ENCODE assay signal across 8 cellular contexts in the genomic region with DNA sequence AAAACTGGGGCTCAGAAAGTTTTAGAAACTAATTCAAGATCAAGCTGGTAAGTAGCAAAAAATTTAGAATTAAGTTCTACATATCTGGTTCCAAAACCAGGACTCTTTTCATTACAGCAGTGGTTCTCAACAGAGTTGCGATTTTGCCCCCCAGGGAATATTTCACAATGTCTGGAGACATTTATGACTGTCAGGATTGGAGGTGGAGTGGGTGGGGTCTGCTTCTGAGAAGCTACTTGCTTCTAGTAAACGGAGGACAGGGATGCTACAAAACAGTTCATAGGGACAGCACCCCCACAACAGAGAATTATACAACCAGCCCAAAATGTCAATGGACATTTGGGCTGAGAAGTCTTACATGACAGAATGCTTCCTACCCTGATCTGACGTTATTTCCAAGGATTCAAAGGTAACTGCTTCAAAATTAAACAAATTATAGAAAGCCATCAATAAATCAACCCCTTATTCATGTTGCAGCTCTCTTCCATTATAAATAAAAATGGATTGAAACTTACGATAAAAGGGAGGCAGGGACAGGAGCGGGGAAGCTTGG. TPM values are rescaled to one million over a fixed set of nuclear protein-coding genes. Genes with fewer than 3 reads are reported as not detected.
DNase-seq lines count a peak whose midpoint lies in the region; ATAC-seq and TF ChIP-seq lines count a peak whose summit lies in the region.

No MANE protein-coding gene starts in this region.

- H3K9me3 ChIP-seq in right cardiac atrium (ENCODE audit: control insufficient read depth, low read length) (no peaks in the 10 kb centered on the region), skeletal muscle tissue (ENCODE audit: control insufficient read depth in 3 of 3, low read length in 3 of 3) (no peaks in the 10 kb centered on the region)

- POLR2A ChIA-PET in activated CD8-positive, alpha-beta T cell treated with anti-CD3 and anti-CD28 coated beads for 36 hours (lab: Charles Lee) = no interaction called here

- H3K9ac ChIP-seq in skeletal muscle tissue (ENCODE audit: low read depth in 1 of 3, low read length in 3 of 3) = peak overlapping the region; percentile 79 to 90 (median 79)

- H3K4me3 ChIP-seq in right cardiac atrium (ENCODE audit: low read length) (peak overlapping the region; percentile 62), skeletal muscle tissue (ENCODE audit: low read length in 3 of 3) (peak overlapping the region; percentile 91 to 99 (median 95))

- H3K36me3 ChIP-seq in skeletal muscle tissue (ENCODE audit: control insufficient read depth in 3 of 3, insufficient read depth in 3 of 3, low read length in 3 of 3) = peaks cover 0 to 2% (median 0%) of the 10 kb centered on the region in 3 donors

- peak overlapping the region; percentile 99 for H3K4me3 Mint-ChIP-seq in activated CD4-positive, alpha-beta T cell treated with anti-CD3 and anti-CD28 coated beads, Interleukin-2, amount 10 ng/mL, durations not matched to agents 24 days and 14 days
- peak overlapping the region; percentile 96 for H3K4me3 Mint-ChIP-seq in activated CD8-positive, alpha-beta T cell treated with anti-CD3 and anti-CD28 coated beads for 36 hours

- peak overlapping the region; percentile 61 for H3K27ac Mint-ChIP-seq in activated CD4-positive, alpha-beta T cell treated with anti-CD3 and anti-CD28 coated beads, Interleukin-2, amount 10 ng/mL, durations not matched to agents 24 days and 14 days
- H3K27ac Mint-ChIP-seq in activated CD8-positive, alpha-beta T cell treated with anti-CD3 and anti-CD28 coated beads for 36 hours = peak overlapping the region; percentile 80

- H3K9me3 Mint-ChIP-seq in activated CD4-positive, alpha-beta T cell treated with anti-CD3 and anti-CD28 coated beads, Interleukin-2, amount 10 ng/mL, durations not matched to agents 24 days and 14 days = no peaks in the 10 kb centered on the region
- H3K9me3 Mint-ChIP-seq in activated CD8-positive, alpha-beta T cell treated with anti-CD3 and anti-CD28 coated beads for 36 hours = no peaks in the 10 kb centered on the region

- peaks cover 20% of the 10 kb centered on the region for H3K4me1 Mint-ChIP-seq in activated CD4-positive, alpha-beta T cell treated with anti-CD3 and anti-CD28 coated beads, Interleukin-2, amount 10 ng/mL, durations not matched to agents 24 days and 14 days
- H3K4me1 Mint-ChIP-seq in activated CD8-positive, alpha-beta T cell treated with anti-CD3 and anti-CD28 coated beads for 36 hours (ENCODE audit: low read depth) = peaks cover 15% of the 10 kb centered on the region

- H3K27ac ChIP-seq in right cardiac atrium (ENCODE audit: low read length) (no peak overlapping the region), skeletal muscle tissue (ENCODE audit: low read depth, low read length) (peak overlapping the region; percentile 72)

- no peaks in the 10 kb centered on the region for H3K27me3 ChIP-seq in right cardiac atrium (ENCODE audit: control insufficient read depth, insufficient read depth)
- H3K27me3 ChIP-seq in skeletal muscle tissue (ENCODE audit: control insufficient read depth in 3 of 3, insufficient read depth in 3 of 3, low read length in 3 of 3) = no peaks in the 10 kb centered on the region

- H3K36me3 Mint-ChIP-seq in activated CD4-positive, alpha-beta T cell treated with anti-CD3 and anti-CD28 coated beads, Interleukin-2, amount 10 ng/mL, durations not matched to agents 24 days and 14 days (ENCODE audit: low read depth) = no peaks in the 10 kb centered on the region
- H3K36me3 Mint-ChIP-seq in activated CD8-positive, alpha-beta T cell treated with anti-CD3 and anti-CD28 coated beads for 36 hours (ENCODE audit: low read depth) = no peaks in the 10 kb centered on the region

- DNase-seq in activated CD4-positive, alpha-beta T cell treated with anti-CD3 and anti-CD28 coated beads, Interleukin-2, amount 10 ng/mL, durations not matched to agents 24 days and 14 days = no peak
- no peak for DNase-seq in activated CD4-positive, alpha-beta T cell treated with anti-CD3 and anti-CD28 coated beads for 4 hours
- no peak for DNase-seq in activated CD8-positive, alpha-beta T cell treated with anti-CD3 and anti-CD28 coated beads for 36 hours
- DNase-seq in right cardiac atrium (peak in 1 of 3 donors; percentile 25), NCI-H2107 (lab: John Stamatoyannopoulos, UW) (no peak)
- DNase-seq in activated CD4-positive, alpha-beta T cell treated with anti-CD3 and anti-CD28 coated beads for 1 hour = no peak

- peaks cover 17% of the 10 kb centered on the region for H3K27me3 Mint-ChIP-seq in activated CD4-positive, alpha-beta T cell treated with anti-CD3 and anti-CD28 coated beads, Interleukin-2, amount 10 ng/mL, durations not matched to agents 24 days and 14 days
- no peaks in the 10 kb centered on the region for H3K27me3 Mint-ChIP-seq in activated CD8-positive, alpha-beta T cell treated with anti-CD3 and anti-CD28 coated beads for 36 hours

- 8% methylated on average over 5 of the region's 5 CpGs for WGBS in right cardiac atrium

- no peak for TF ChIP-seq CTCF in activated CD8-positive, alpha-beta T cell treated with anti-CD3 and anti-CD28 coated beads for 36 hours (IDR thresholded peaks at IDR 0.05)

- H3K4me1 ChIP-seq in right cardiac atrium (ENCODE audit: control insufficient read depth, insufficient read depth, low read length) (no peaks in the 10 kb centered on the region), skeletal muscle tissue (ENCODE audit: control insufficient read depth in 3 of 3, insufficient read depth in 3 of 3, low read length in 3 of 3) (peaks cover 6 to 13% (median 6%) of the 10 kb centered on the region in 3 donors)

- CTCF ChIA-PET in activated CD8-positive, alpha-beta T cell treated with anti-CD3 and anti-CD28 coated beads for 36 hours (lab: Charles Lee) = interaction anchor here (0.6 to 0.9 kb wide), 3 partner anchors 8 to 215 kb away, joined by 3 read pairs; no protein-coding TSS in a partner anchor

- ATAC-seq in activated CD8-positive, alpha-beta T cell treated with anti-CD3 and anti-CD28 coated beads for 36 hours = no peak
- ATAC-seq in right cardiac atrium (peak in 1 of 2 donors; percentile 48), GM19397 (IDR thresholded peaks at IDR 0.05; ENCODE audit: unreplicated experiment) (no peak)

- intact Hi-C loops in activated CD4-positive, alpha-beta T cell treated with anti-CD3 and anti-CD28 coated beads, Interleukin-2, amount 10 ng/mL, durations not matched to agents 24 days and 14 days (cut with micrococcal nuclease) = loop anchor here (5.0 kb wide), 2 partner anchors 377 to 437 kb away; a partner anchor contains a TSS
- intact Hi-C loops in activated CD8-positive, alpha-beta T cell treated with anti-CD3 and anti-CD28 coated beads for 36 hours (cut with micrococcal nuclease) = no loop called here
- intact Hi-C loops in right cardiac atrium (cut with DNase I) = loop anchor here in 1 of 4 donors (5.0 to 10.0 kb wide), 2 partner anchors 197 to 370 kb away; no protein-coding TSS in a partner anchor

RNA-seq across cellular contexts. Expression of a gene that starts 0.7 kb away (rescaled TPM):
- total RNA-seq in activated CD4-positive, alpha-beta T cell treated with anti-CD3 and anti-CD28 coated beads, Interleukin-2, amount 10 ng/mL, durations not matched to agents 24 days and 14 days = 1.3 and 2.3 TPM in 2 replicates
- 1 to 10 TPM; 3.0 to 3.1 TPM for total RNA-seq in activated CD8-positive, alpha-beta T cell treated with anti-CD3 and anti-CD28 coated beads for 36 hours
- total RNA-seq in right cardiac atrium (10 to 100 TPM in 3 of 4 donors, 1 to 10 TPM in 1; 6.4 to 15.4 (median 13.7) TPM), skeletal muscle tissue (22.4 TPM)
- polyA plus RNA-seq in right cardiac atrium = 4.9 TPM
